8 cellular contexts compared by ENCODE assay signal in genomic region chr1:26853156-26853555, GRCh38. TPM values are rescaled to one million over a fixed set of nuclear protein-coding genes. Genes with fewer than 3 reads are reported as not detected.
DNase-seq lines count a peak whose midpoint lies in the region; ATAC-seq and TF ChIP-seq lines count a peak whose summit lies in the region.

No MANE protein-coding gene starts in this region.

- no peak overlapping the region for H4K91ac ChIP-seq in neuronal stem cell (ENCODE audit: low read depth, low read length, poor library complexity)

- no peak overlapping the region for H2BK12ac ChIP-seq in neuronal stem cell (ENCODE audit: low read length)

- ATAC-seq in PC-3: peak; percentile 87
- no peak for ATAC-seq in GM18858 (IDR thresholded peaks at IDR 0.05; ENCODE audit: unreplicated experiment)

- H2AFZ ChIP-seq in PC-3 (ENCODE audit: low read length) (no peak overlapping the region), fibroblast of lung (ENCODE audit: low read length) (no peak overlapping the region), neuronal stem cell (ENCODE audit: low read length) (no peak overlapping the region)

- H3K36me3 Mint-ChIP-seq in activated T-cell treated with anti-CD3 and anti-CD28 coated beads, Interleukin-2, amount 50 U/mL, for 24 hours (ENCODE audit: low read depth): peaks cover 98% of the 10 kb centered on the region

- H3K27ac ChIP-seq in PC-3 (ENCODE audit: low read length) (peak overlapping the region; percentile 89), fibroblast of lung (ENCODE audit: insufficient read depth, low read length) (peak overlapping the region; percentile 49), neuronal stem cell (replicated peaks; ENCODE audit: low read length) (no peak overlapping the region), substantia nigra (ENCODE audit: low read depth, low read length, poor library complexity, severe bottlenecking) (no peak overlapping the region)

- H3K4me3 Mint-ChIP-seq in activated T-cell treated with anti-CD3 and anti-CD28 coated beads, Interleukin-2, amount 50 U/mL, for 24 hours: no peak overlapping the region

- H3K4me3 ChIP-seq in PC-3 (ENCODE audit: low read length): no peak overlapping the region
- H3K4me3 ChIP-seq in fibroblast of lung (replicated peaks in 1 of 4; ENCODE audit: control extremely low read depth in 1 of 4, insufficient read depth in 1 of 4, low read depth in 3 of 4, low read length in 4 of 4): no peak overlapping the region
- no peak overlapping the region for H3K4me3 ChIP-seq in neuronal stem cell (ENCODE audit: low read length in 2 of 2)

- POLR2A ChIA-PET in PC-3 (lab: Charles Lee; ENCODE audit: unreplicated experiment): no interaction called here

- H3K9me3 Mint-ChIP-seq in activated T-cell treated with anti-CD3 and anti-CD28 coated beads, Interleukin-2, amount 50 U/mL, for 24 hours: no peaks in the 10 kb centered on the region

- H3K9ac ChIP-seq in PC-3 (ENCODE audit: low read length) (peak overlapping the region; percentile 48), fibroblast of lung (ENCODE audit: insufficient read depth, low read length) (no peak overlapping the region), neuronal stem cell (ENCODE audit: low read depth, low read length, poor library complexity) (no peak overlapping the region)

- no peaks in the 10 kb centered on the region for H3K9me2 ChIP-seq in PC-3 (replicated peaks; ENCODE audit: low read length)

- TF ChIP-seq CTCF in PC-3 (conservative IDR thresholded peaks at IDR 0.05; ENCODE audit: low read depth, low read length) (peak; percentile 91), fibroblast of lung (conservative IDR thresholded peaks at IDR 0.05 in 1 of 2, IDR thresholded peaks at IDR 0.05 in 1 of 2; ENCODE audit: low read depth in 1 of 2, low read length in 2 of 2) (peak; percentile 87 to 94)

- H3F3A ChIP-seq in PC-3 (ENCODE audit: low read length, unreplicated experiment): peaks cover 8% of the 10 kb centered on the region

- H3K36me3 ChIP-seq in PC-3 (ENCODE audit: low read depth, low read length): peaks cover 41% of the 10 kb centered on the region
- H3K36me3 ChIP-seq in fibroblast of lung (ENCODE audit: control insufficient read depth, insufficient read depth, low read length): peaks cover 24% of the 10 kb centered on the region
- peaks cover 45 to 82% of the 10 kb centered on the region in 2 donors for H3K36me3 ChIP-seq in neuronal stem cell (replicated peaks in 1 of 2; ENCODE audit: control insufficient read depth in 2 of 2, insufficient read depth in 2 of 2, low read length in 2 of 2)

- CTCF ChIA-PET in PC-3 (lab: Charles Lee): no interaction called here

- H3K4ac ChIP-seq in neuronal stem cell (ENCODE audit: low read length): no peak overlapping the region

- no peak overlapping the region for H2AK5ac ChIP-seq in neuronal stem cell (ENCODE audit: low read depth, low read length)

- H3K27me3 ChIP-seq in PC-3 (ENCODE audit: low read length) (no peaks in the 10 kb centered on the region), fibroblast of lung (ENCODE audit: control insufficient read depth, insufficient read depth, low read length) (no peaks in the 10 kb centered on the region), neuronal stem cell (ENCODE audit: control insufficient read depth in 3 of 3, insufficient read depth in 3 of 3, low read depth in 1 of 3, low read length in 3 of 3) (no peaks in the 10 kb centered on the region)

- H4K20me1 ChIP-seq in PC-3 (ENCODE audit: low read length) (no peaks in the 10 kb centered on the region), fibroblast of lung (ENCODE audit: control insufficient read depth, extremely low read depth, insufficient read depth, low read length) (no peaks in the 10 kb centered on the region)

- WGBS in neuronal stem cell (ENCODE audit: extremely low coverage in 2 of 2, insufficient read length in 2 of 2, insufficient replicate concordance in 1 of 2), 2 donors: no CpG with 5 or more reads among the region's 3 CpGs

- no peak overlapping the region for H3K27ac Mint-ChIP-seq in activated T-cell treated with anti-CD3 and anti-CD28 coated beads, Interleukin-2, amount 50 U/mL, for 24 hours

- no peaks in the 10 kb centered on the region for H3K4me1 Mint-ChIP-seq in activated T-cell treated with anti-CD3 and anti-CD28 coated beads, Interleukin-2, amount 50 U/mL, for 24 hours (ENCODE audit: low read depth)

- no peak overlapping the region for H2BK15ac ChIP-seq in neuronal stem cell (ENCODE audit: low read length)

- no peak overlapping the region for H2BK5ac ChIP-seq in neuronal stem cell (ENCODE audit: low read length)

- no TSS peak for BruUV-seq in PC-3 (replicated peaks; lab: Mats Ljungman, UMichigan)

- H3K4me1 ChIP-seq in PC-3 (ENCODE audit: insufficient read depth, low read length) (peaks cover 57% of the 10 kb centered on the region), fibroblast of lung (ENCODE audit: control insufficient read depth, extremely low read depth, insufficient read depth, low read length) (peaks cover 17% of the 10 kb centered on the region), neuronal stem cell (ENCODE audit: control insufficient read depth in 2 of 2, insufficient read depth in 1 of 2, low read depth in 1 of 2, low read length in 2 of 2) (peaks cover 0 to 6% of the 10 kb centered on the region in 2 donors)

- no peaks in the 10 kb centered on the region for H3K27me3 Mint-ChIP-seq in activated T-cell treated with anti-CD3 and anti-CD28 coated beads, Interleukin-2, amount 50 U/mL, for 24 hours

- no peak overlapping the region for H4K8ac ChIP-seq in neuronal stem cell (ENCODE audit: low read depth, low read length)

- no peak overlapping the region for H3K18ac ChIP-seq in neuronal stem cell (ENCODE audit: low read length)

- peak; percentile 87 for DNase-seq in Caki2 (ENCODE audit: low read depth)
- peak; percentile 96 for DNase-seq in HT-29 (ENCODE audit: low spot score)
- DNase-seq in PC-3: peak; percentile 99
- peak; percentile 82 for DNase-seq in activated T-cell treated with anti-CD3 and anti-CD28 coated beads, Interleukin-2, amount 50 U/mL, for 24 hours
- peak; percentile 70 to 82 for DNase-seq in fibroblast of lung (ENCODE audit: low read depth in 2 of 2)
- DNase-seq in neuronal stem cell (ENCODE audit: low spot score): peak; percentile 79
- peak in 43 of 49 donors; percentile 8 to 82 (median 58) for DNase-seq in substantia nigra (lab: John Stamatoyannopoulos, UW)

- H3K4me2 ChIP-seq in PC-3 (ENCODE audit: low read length) (peak overlapping the region; percentile 44), fibroblast of lung (ENCODE audit: extremely low read depth, insufficient read depth, low read length) (no peak overlapping the region), neuronal stem cell (ENCODE audit: insufficient read depth, low read length, poor library complexity, severe bottlenecking) (no peak overlapping the region)

- no peaks in the 10 kb centered on the region for H3K9me3 ChIP-seq in PC-3 (ENCODE audit: low read length)
- H3K9me3 ChIP-seq in fibroblast of lung (ENCODE audit: control insufficient read depth, insufficient read depth, low read depth, low read length): no peaks in the 10 kb centered on the region
- H3K9me3 ChIP-seq in neuronal stem cell (replicated peaks in 1 of 2; ENCODE audit: control insufficient read depth in 2 of 2, insufficient read depth in 1 of 2, low read depth in 1 of 2, low read length in 2 of 2): no peaks in the 10 kb centered on the region

- intact Hi-C loops in PC-3 (cut with micrococcal nuclease): loop anchor here (1.0 kb wide), 2 partner anchors 9 to 25 kb away; no protein-coding TSS in a partner anchor

- no peak overlapping the region for H2BK120ac ChIP-seq in neuronal stem cell (ENCODE audit: low read depth, low read length)

- in situ Hi-C loops in Caki2 (cut with HindIII; ENCODE audit: low pct_unique_long_range_greater_than_20kb, low sequenced_read_pairs): no loop called here

- H3K14ac ChIP-seq in neuronal stem cell (ENCODE audit: low read length): no peak overlapping the region

- no peak overlapping the region for H3K23ac ChIP-seq in neuronal stem cell (ENCODE audit: low read depth, low read length, poor library complexity)

- no peaks in the 10 kb centered on the region for H3K79me2 ChIP-seq in PC-3 (ENCODE audit: low read length)
- H3K79me2 ChIP-seq in fibroblast of lung (ENCODE audit: control insufficient read depth, insufficient read depth, low read length): no peaks in the 10 kb centered on the region

- no peaks in the 10 kb centered on the region for H3K79me1 ChIP-seq in neuronal stem cell (ENCODE audit: low read depth, low read length)

RNA-seq across cellular contexts. Expression of gene SFN, which starts 9.8 kb away (rescaled TPM):
- 211 and 262 TPM in 2 replicates for total RNA-seq in Caki2 (2014; rRNA removed; shearing (Covaris generic); ENCODE audit: low replicate concordance)
- total RNA-seq in HT-29 (2014; rRNA removed; shearing (Covaris generic)): 170 and 192 TPM in 2 replicates
- total RNA-seq in PC-3 (2014; rRNA removed) (411 and 577 TPM in 2 replicates), fibroblast of lung (under 0.01 TPM in 1 of 2 replicates, not detected in the other)
- polyA plus RNA-seq in fibroblast of lung: 0.19 and 0.34 TPM in 2 replicates
- 0.16 and 0.55 TPM in 2 replicates for polyA plus RNA-seq in fibroblast of lung (2012)
- 1.3 TPM in 1 of 2 replicates, not detected in the other for polyA minus RNA-seq in fibroblast of lung (ENCODE audit: low replicate concordance)
- polyA plus RNA-seq in neuronal stem cell (2013, experiment 1 of 2): 1.9 TPM
- polyA plus RNA-seq in neuronal stem cell (2013, experiment 2 of 2): 2.1 TPM

RNA-seq across cellular contexts. Expression of gene ZDHHC18, which starts 26.7 kb away (rescaled TPM):
- 17.4 and 23.5 TPM in 2 replicates for total RNA-seq in Caki2 (2014; rRNA removed; shearing (Covaris generic); ENCODE audit: low replicate concordance)
- 22.9 and 30.0 TPM in 2 replicates for total RNA-seq in HT-29 (2014; rRNA removed; shearing (Covaris generic))
- total RNA-seq in PC-3 (2014; rRNA removed) (18.1 and 26.9 TPM in 2 replicates), fibroblast of lung (4.6 and 6.3 TPM in 2 replicates)
- polyA plus RNA-seq in fibroblast of lung: 16.9 and 22.3 TPM in 2 replicates
- 14.3 and 18.7 TPM in 2 replicates for polyA plus RNA-seq in fibroblast of lung (2012)
- 56.9 and 116 TPM in 2 replicates for polyA minus RNA-seq in fibroblast of lung (ENCODE audit: low replicate concordance)
- polyA plus RNA-seq in neuronal stem cell (2013, experiment 1 of 2): 44.5 TPM
- polyA plus RNA-seq in neuronal stem cell (2013, experiment 2 of 2): 43.3 TPM

RNA-seq across cellular contexts. Expression of gene GPN2, which starts 36.9 kb away (rescaled TPM):
- total RNA-seq in Caki2 (2014; rRNA removed; shearing (Covaris generic); ENCODE audit: low replicate concordance): 16.1 and 16.9 TPM in 2 replicates
- total RNA-seq in HT-29 (2014; rRNA removed; shearing (Covaris generic)): 25.2 and 37.2 TPM in 2 replicates
- 24.6 and 28.2 TPM in 2 replicates for total RNA-seq in PC-3 (2014; rRNA removed)
- total RNA-seq in fibroblast of lung: 9.0 and 12.2 TPM in 2 replicates
- polyA plus RNA-seq in fibroblast of lung: 21.5 and 32.6 TPM in 2 replicates
- polyA plus RNA-seq in fibroblast of lung (2012): 22.0 and 35.1 TPM in 2 replicates
- polyA minus RNA-seq in fibroblast of lung (ENCODE audit: low replicate concordance): 76.8 and 96.2 TPM in 2 replicates
- 9.7 TPM for polyA plus RNA-seq in neuronal stem cell (2013, experiment 1 of 2)
- polyA plus RNA-seq in neuronal stem cell (2013, experiment 2 of 2): 11.6 TPM

RNA-seq across cellular contexts. Expression of gene GPATCH3, which starts 47.1 kb away (rescaled TPM):
- total RNA-seq in Caki2 (2014; rRNA removed; shearing (Covaris generic); ENCODE audit: low replicate concordance): 13.0 and 17.3 TPM in 2 replicates
- 17.4 and 27.5 TPM in 2 replicates for total RNA-seq in HT-29 (2014; rRNA removed; shearing (Covaris generic))
- total RNA-seq in PC-3 (2014; rRNA removed) (16.1 and 18.8 TPM in 2 replicates), fibroblast of lung (10.8 and 11.4 TPM in 2 replicates)
- polyA plus RNA-seq in fibroblast of lung: 4.9 and 5.1 TPM in 2 replicates
- polyA plus RNA-seq in fibroblast of lung (2012): 7.3 and 7.6 TPM in 2 replicates
- 3.5 and 6.4 TPM in 2 replicates for polyA minus RNA-seq in fibroblast of lung (ENCODE audit: low replicate concordance)
- 7.7 TPM for polyA plus RNA-seq in neuronal stem cell (2013, experiment 1 of 2)
- polyA plus RNA-seq in neuronal stem cell (2013, experiment 2 of 2): 8.2 TPM

Comparison
In these comparisons a context has a peak if more than half of its experiments do, and no peak if none do; other contexts are left out.
1. H3K27ac ChIP-seq: peak in PC-3 (single experiment) and fibroblast of lung (single experiment); none in neuronal stem cell (single experiment) and substantia nigra (single experiment).
2. RNA of gene SFN, which starts 9.8 kb away (total RNA-seq): 411 to 577 TPM in PC-3, 211 to 262 TPM in Caki2 and 170 to 192 TPM in HT-29; under 0.01 TPM in fibroblast of lung; every median in the first group is over 100 times any median in the second.
3. Peak in every context shown above with its lines, with median percentiles within 50 percentile points of each other: DNase-seq.